22 cellular contexts compared by ENCODE assay signal in the genomic region with DNA sequence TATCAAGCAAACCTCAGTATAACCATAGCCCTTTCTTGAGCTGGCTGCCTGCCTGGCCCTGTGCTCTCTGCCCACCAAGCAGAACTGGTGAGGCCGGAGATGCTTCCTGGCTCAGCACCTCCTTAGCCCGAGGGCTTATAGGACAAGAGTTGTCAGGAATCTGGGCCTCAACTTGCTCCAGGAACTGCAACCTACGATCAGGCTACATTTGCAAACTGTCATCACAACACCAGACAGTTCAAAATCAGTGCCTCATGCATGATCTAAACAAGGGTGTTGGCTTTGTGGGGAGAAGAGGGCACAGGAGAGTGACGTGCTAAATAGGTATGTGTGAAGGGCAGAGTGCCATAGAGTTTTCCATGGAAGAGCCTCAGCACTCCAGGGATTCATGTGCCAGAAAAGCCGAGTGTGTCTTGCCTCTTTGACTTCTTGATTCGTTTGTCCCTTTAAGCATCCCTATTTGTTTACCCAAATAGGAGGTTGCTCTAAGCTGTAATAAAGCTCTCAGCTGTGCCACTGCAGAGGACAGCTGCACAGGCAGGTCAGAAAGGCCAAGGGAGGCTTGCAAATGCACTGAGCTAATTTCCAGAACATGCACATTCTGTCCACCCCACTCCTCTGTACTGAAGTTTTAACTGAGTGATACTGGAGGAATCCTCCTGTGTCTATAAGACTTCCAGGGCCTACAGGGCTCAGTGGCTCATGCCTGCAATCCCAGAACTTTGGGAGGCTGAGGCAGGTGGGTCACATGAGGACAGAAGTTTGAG. TPM values are rescaled to one million over a fixed set of nuclear protein-coding genes. Genes with fewer than 3 reads are reported as not detected.
A peak's percentile ranks its signal among the peaks of the same experiment; 100 is the strongest.
DNase-seq lines count a peak whose midpoint lies in the region; ATAC-seq and TF ChIP-seq lines count a peak whose summit lies in the region.
"Had no signal": no experiment of that assay in that cellular context is flagged by ENCODE, and none has a peak within 500 bp of the region (broad histone marks: within the 10 kb centered on the region; RNA-seq: fewer than 3 reads in every experiment).

No MANE protein-coding gene starts in this region.

- H3K9me3 Mint-ChIP-seq in stimulated activated effector memory CD8-positive, alpha-beta T cell treated with anti-CD3 and anti-CD28 coated beads, Interleukin-12 subunit alpha, Interleukin-12 subunit beta, amount 100 ng/mL, for 72 hours, result no peaks in the 10 kb centered on the region
- H3K9me3 Mint-ChIP-seq: brain; IgD-negative memory B cell; immature natural killer cell; stimulated activated naive CD8-positive, alpha-beta T cell treated with anti-CD3 and anti-CD28 coated beads, Interleukin-15, Interleukin-2, amounts not matched to agents 100 ng/mL and 50 ng/mL, for 24 hours had no signal

- H3K4me3 ChIP-seq in RWPE2 (ENCODE audit: severe bottlenecking), result no peak overlapping the region
- H3K4me3 ChIP-seq in lower lobe of right lung, result no peak overlapping the region
- no peak overlapping the region for H3K4me3 ChIP-seq in gastroesophageal sphincter
- H3K4me3 ChIP-seq: BLaER1 treated with 17β-estradiol and CSF1 and Interleukin-3, amounts not matched to agents 10 nM and 100 nM; pancreas; Peyer's patch had no signal

- H3K9me3 ChIP-seq in RWPE2 (ENCODE audit: severe bottlenecking) (no peaks in the 10 kb centered on the region), lower lobe of right lung (no peaks in the 10 kb centered on the region), gastroesophageal sphincter (no peaks in the 10 kb centered on the region)
- H3K9me3 ChIP-seq: BLaER1 treated with 17β-estradiol and CSF1 and Interleukin-3, amounts not matched to agents 10 nM and 100 nM; pancreas; Peyer's patch had no signal

- no peaks in the 10 kb centered on the region for H3K27me3 ChIP-seq in RWPE2 (ENCODE audit: insufficient read depth, poor library complexity, severe bottlenecking)
- no peaks in the 10 kb centered on the region for H3K27me3 ChIP-seq in lower lobe of right lung (ENCODE audit: low read depth)
- no peaks in the 10 kb centered on the region for H3K27me3 ChIP-seq in gastroesophageal sphincter
- H3K27me3 ChIP-seq: BLaER1 treated with 17β-estradiol and CSF1 and Interleukin-3, amounts not matched to agents 10 nM and 100 nM; pancreas; Peyer's patch had no signal

- H3K36me3 Mint-ChIP-seq in stimulated activated effector memory CD8-positive, alpha-beta T cell treated with anti-CD3 and anti-CD28 coated beads, Interleukin-12 subunit alpha, Interleukin-12 subunit beta, amount 100 ng/mL, for 72 hours, result no peaks in the 10 kb centered on the region
- H3K36me3 Mint-ChIP-seq: brain, IgD-negative memory B cell, immature natural killer cell had no signal

- H3K4me1 Mint-ChIP-seq in stimulated activated effector memory CD8-positive, alpha-beta T cell treated with anti-CD3 and anti-CD28 coated beads, Interleukin-12 subunit alpha, Interleukin-12 subunit beta, amount 100 ng/mL, for 72 hours, result no peaks in the 10 kb centered on the region
- H3K4me1 Mint-ChIP-seq: immature natural killer cell, T-helper 17 cell had no signal

- WGBS in gastroesophageal sphincter (ENCODE audit: low coverage in 1 of 2), 2 donors, result 56 to 63% methylated on average over 2 to 3 of the region's 6 CpGs

- DNase-seq in DMS53 treated with DMSO at 0.1 percent for 48 hours (lab: John Stamatoyannopoulos, UW; ENCODE audit: unreplicated experiment) (peak; percentile 20), HCEC 1CT (peak; percentile 3), RWPE2 (ENCODE audit: low spot score) (no peak), lower lobe of right lung (no peak), left colon (no peak)
- no peak for DNase-seq in stimulated activated effector memory CD8-positive, alpha-beta T cell treated with anti-CD3 and anti-CD28 coated beads, Interleukin-12 subunit alpha, Interleukin-12 subunit beta, amount 100 ng/mL, for 72 hours (ENCODE audit: low spot score in 2 of 2)
- DNase-seq: activated naive CD4-positive, alpha-beta T cell treated with Interleukin-2 at 50 U/mL for 16 hours; DMS 273 treated with DMSO at 0.1 percent for 48 hours; effector CD8-positive, alpha-beta T cell; H7; immature natural killer cell; NCI-H1092 treated with DMSO at 0.1 percent for 48 hours; pancreas; Peyer's patch; T-helper 17 cell had no signal

- H3K27ac ChIP-seq in RWPE2 (ENCODE audit: poor library complexity, severe bottlenecking), result peak overlapping the region; percentile 31
- H3K27ac ChIP-seq in lower lobe of right lung, result no peak overlapping the region
- no peak overlapping the region for H3K27ac ChIP-seq in gastroesophageal sphincter
- H3K27ac ChIP-seq: BLaER1 treated with 17β-estradiol and CSF1 and Interleukin-3, amounts not matched to agents 10 nM and 100 nM; pancreas; Peyer's patch had no signal

- H3K27ac Mint-ChIP-seq in stimulated activated effector memory CD8-positive, alpha-beta T cell treated with anti-CD3 and anti-CD28 coated beads, Interleukin-12 subunit alpha, Interleukin-12 subunit beta, amount 100 ng/mL, for 72 hours, result no peak overlapping the region
- H3K27ac Mint-ChIP-seq: brain; IgD-negative memory B cell; immature natural killer cell; stimulated activated naive CD8-positive, alpha-beta T cell treated with anti-CD3 and anti-CD28 coated beads, Interleukin-15, Interleukin-2, amounts not matched to agents 100 ng/mL and 50 ng/mL, for 24 hours; T-helper 17 cell had no signal

- TF ChIP-seq CTCF in RWPE2 (IDR thresholded peaks at IDR 0.05; ENCODE audit: poor library complexity, severe bottlenecking) (no peak), lower lobe of right lung (IDR thresholded peaks at IDR 0.05) (no peak), gastroesophageal sphincter (IDR thresholded peaks at IDR 0.05) (no peak)

- no peaks in the 10 kb centered on the region for H3K36me3 ChIP-seq in RWPE2 (ENCODE audit: low read depth)
- no peaks in the 10 kb centered on the region for H3K36me3 ChIP-seq in lower lobe of right lung
- H3K36me3 ChIP-seq in gastroesophageal sphincter, result no peaks in the 10 kb centered on the region
- H3K36me3 ChIP-seq: BLaER1 treated with 17β-estradiol and CSF1 and Interleukin-3, amounts not matched to agents 10 nM and 100 nM; pancreas; Peyer's patch had no signal

- intact Hi-C loops in lower lobe of right lung (cut with DNase I) (no loop called here), left colon (cut with DNase I, micrococcal nuclease) (loop anchor here in 1 of 2 donors (10.0 kb wide), 2 partner anchors 119 to 239 kb away; no protein-coding TSS in a partner anchor)

- H3K4me1 ChIP-seq in RWPE2 (ENCODE audit: insufficient read depth, poor library complexity, severe bottlenecking) (peaks cover 4% of the 10 kb centered on the region), lower lobe of right lung (no peaks in the 10 kb centered on the region), gastroesophageal sphincter (no peaks in the 10 kb centered on the region)
- H3K4me1 ChIP-seq: pancreas, Peyer's patch had no signal

- peak; percentile 94 for ATAC-seq in RWPE2 (ENCODE audit: low read depth)
- ATAC-seq in lower lobe of right lung, result peak; percentile 32 to 57
- no peak for ATAC-seq in GM19467 (IDR thresholded peaks at IDR 0.05; ENCODE audit: unreplicated experiment)
- ATAC-seq in stimulated activated effector memory CD8-positive, alpha-beta T cell treated with anti-CD3 and anti-CD28 coated beads, Interleukin-12 subunit alpha, Interleukin-12 subunit beta, amount 100 ng/mL, for 72 hours, result no peak
- no peak for ATAC-seq in left colon
- ATAC-seq in gastroesophageal sphincter, result no peak
- ATAC-seq: activated CD4-positive, CD25-positive, alpha-beta regulatory T cell treated with anti-CD3 and anti-CD28 coated beads, Interleukin-2, amount 50 U/mL, for 24 hours; pancreas; T-helper 17 cell had no signal

- TF ChIP-seq POLR2A in gastroesophageal sphincter (IDR thresholded peaks at IDR 0.05), result no peak

- H3K4me3 Mint-ChIP-seq in stimulated activated effector memory CD8-positive, alpha-beta T cell treated with anti-CD3 and anti-CD28 coated beads, Interleukin-12 subunit alpha, Interleukin-12 subunit beta, amount 100 ng/mL, for 72 hours, result no peak overlapping the region
- H3K4me3 Mint-ChIP-seq: brain; IgD-negative memory B cell; immature natural killer cell; stimulated activated naive CD8-positive, alpha-beta T cell treated with anti-CD3 and anti-CD28 coated beads, Interleukin-15, Interleukin-2, amounts not matched to agents 100 ng/mL and 50 ng/mL, for 24 hours; T-helper 17 cell had no signal

- TF ChIP-seq EP300 in gastroesophageal sphincter (IDR thresholded peaks at IDR 0.05), result no peak

RNA-seq across cellular contexts. Expression of gene NEK2, which starts 30.2 kb away (rescaled TPM):
- total RNA-seq in lower lobe of right lung (0.77 TPM), left colon (1 to 10 TPM; 2.0 to 6.6 TPM), gastroesophageal sphincter (under 1 TPM in 1 of 4 donors, not detected in 3; 0.59 TPM)

Comparison
In these comparisons a context has a peak if more than half of its experiments do, and no peak if none do; other contexts are left out.
1. DNase-seq: peak in DMS53 treated with DMSO at 0.1 percent for 48 hours (single experiment) and HCEC 1CT (single experiment); none in RWPE2 (single experiment), lower lobe of right lung (single experiment), stimulated activated effector memory CD8-positive, alpha-beta T cell treated with anti-CD3 and anti-CD28 coated beads, Interleukin-12 subunit alpha, Interleukin-12 subunit beta, amount 100 ng/mL, for 72 hours (0 of 2) and left colon (0 of 2).
2. ATAC-seq: peak in RWPE2 (single experiment) and lower lobe of right lung (2 of 2); none in GM19467 (single experiment), stimulated activated effector memory CD8-positive, alpha-beta T cell treated with anti-CD3 and anti-CD28 coated beads, Interleukin-12 subunit alpha, Interleukin-12 subunit beta, amount 100 ng/mL, for 72 hours (single experiment), left colon (single experiment) and gastroesophageal sphincter (single experiment).